8 cellular contexts compared by ENCODE assay signal in genomic region chr10:71727429-71728217, GRCh38. TPM values are rescaled to one million over a fixed set of nuclear protein-coding genes. Genes with fewer than 3 reads are reported as not detected.
DNase-seq lines count a peak whose midpoint lies in the region; ATAC-seq lines count a peak whose summit lies in the region.

No MANE protein-coding gene starts in this region.

- intact Hi-C loops in Right ventricle myocardium inferior (cut with DNase I), result loop anchor here (2.0 kb wide), 2 partner anchors 21 to 45 kb away; partner anchors contain the start of gene VSIR

- peak; percentile 65 for DNase-seq in NCI-H2171 treated with DMSO at 0.1 percent for 48 hours (lab: John Stamatoyannopoulos, UW)
- peak; percentile 69 for DNase-seq in activated T-cell treated with anti-CD3 and anti-CD28 coated beads, Interleukin-2, amount 50 U/mL, for 1 hour
- peak; percentile 87 for DNase-seq in Right ventricle myocardium inferior (ENCODE audit: missing footprints)
- peak; percentile 49 to 50 for DNase-seq in stimulated activated CD4-positive, alpha-beta T cell treated with anti-CD3 and anti-CD28 coated beads, Interleukin-15, amount 100 ng/mL, for 1 hour (ENCODE audit: low read depth in 1 of 2, low spot score in 1 of 2)
- DNase-seq in NCI-H2227 treated with DMSO at 0.1 percent for 48 hours (lab: John Stamatoyannopoulos, UW), result no peak
- no peak for DNase-seq in putamen (ENCODE audit: low spot score)

- ATAC-seq in GM18517 (IDR thresholded peaks at IDR 0.05; ENCODE audit: unreplicated experiment) (peak; percentile 60), HG02759 (IDR thresholded peaks at IDR 0.05; ENCODE audit: unreplicated experiment) (peak; percentile 65), Right ventricle myocardium inferior (peak; percentile 58)

RNA-seq across cellular contexts. Expression of gene C10orf105, which starts 8.0 kb away (rescaled TPM):
- total RNA-seq in Right ventricle myocardium inferior, result 0.05 TPM

RNA-seq across cellular contexts. Expression of gene VSIR, which starts 45.7 kb away (rescaled TPM):
- total RNA-seq in Right ventricle myocardium inferior, result 140 TPM

Comparison
In these comparisons a context has a peak if more than half of its experiments do, and no peak if none do; other contexts are left out.
1. DNase-seq: peak in NCI-H2171 treated with DMSO at 0.1 percent for 48 hours (single experiment), activated T-cell treated with anti-CD3 and anti-CD28 coated beads, Interleukin-2, amount 50 U/mL, for 1 hour (single experiment), Right ventricle myocardium inferior (single experiment) and stimulated activated CD4-positive, alpha-beta T cell treated with anti-CD3 and anti-CD28 coated beads, Interleukin-15, amount 100 ng/mL, for 1 hour (2 of 2); none in NCI-H2227 treated with DMSO at 0.1 percent for 48 hours (single experiment) and putamen (single experiment).
2. Peak in every context shown above with its lines, with median percentiles within 50 percentile points of each other: ATAC-seq.